Comparison of ENCODE assay signal across 1 cellular context in the genomic region with DNA sequence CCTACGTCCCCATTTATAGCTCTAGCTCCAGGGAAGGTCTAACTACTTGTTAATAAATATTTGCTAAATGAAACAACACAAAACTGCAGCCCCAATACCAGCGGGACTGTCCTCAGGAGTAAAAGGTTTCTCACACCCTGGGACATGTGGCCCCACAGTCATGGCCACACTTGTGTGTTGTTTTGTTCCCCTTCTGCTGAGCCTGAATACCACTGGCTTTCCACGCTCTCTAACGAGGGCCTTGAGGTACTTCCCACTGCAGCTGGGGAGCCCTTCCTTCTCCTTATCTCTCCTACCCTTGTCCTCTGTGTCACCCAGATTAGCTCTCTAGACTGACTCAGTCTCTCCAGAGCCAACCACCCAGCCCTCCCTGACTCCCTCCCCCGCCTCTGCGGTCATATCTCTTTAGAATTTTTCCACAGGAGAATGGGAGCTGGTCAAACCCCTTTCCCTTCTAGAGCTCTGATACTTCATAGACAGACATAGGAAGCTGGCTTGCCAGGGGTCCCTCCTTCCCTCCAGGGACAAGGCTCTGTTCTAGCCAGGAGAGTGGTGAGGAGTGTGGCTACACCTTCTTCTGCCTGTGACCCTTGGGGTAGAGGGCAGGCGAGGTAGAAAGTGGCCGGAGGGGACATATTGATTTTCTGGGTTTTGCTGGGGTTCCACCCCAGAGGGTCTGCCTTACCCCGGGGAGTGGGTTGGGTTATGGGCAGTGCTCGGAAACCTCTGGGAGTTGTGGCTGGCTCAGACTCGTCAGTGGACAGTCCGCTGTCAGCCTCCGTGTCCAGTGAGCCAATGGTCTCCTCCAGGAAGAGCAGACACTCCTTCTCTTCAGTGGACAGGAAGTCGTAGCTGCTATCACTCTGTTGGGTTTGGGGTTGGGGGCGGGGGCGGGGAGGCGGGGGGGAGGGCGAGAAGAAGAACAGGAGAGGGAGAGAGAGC.
TF ChIP-seq lines count a peak whose summit lies in the region.

No MANE protein-coding gene starts in this region.

TF ChIP-seq in K562, 482 proteins besides CTCF, POLR2A, EP300 and RAD21 (continued from another document and continues in another):
- TF ChIP-seq ZFP1 (CRISPR knock-in tag; IDR thresholded peaks at IDR 0.05) (peak; percentile 92), E2F8 (IDR thresholded peaks at IDR 0.05; ENCODE audit: low read depth, partially characterized antibody) (peak; percentile 61), ELF4 (CRISPR knock-in tag; IDR thresholded peaks at IDR 0.05) (peak; percentile 100), SP2 (IDR thresholded peaks at IDR 0.05; ENCODE audit: extremely low read depth, low read depth, low read length, poor library complexity, severe bottlenecking) (no peak), KDM2B (CRISPR knock-in tag; IDR thresholded peaks at IDR 0.05) (peak; percentile 98), PTTG1 (tag; IDR thresholded peaks at IDR 0.05; ENCODE audit: low read depth) (peak; percentile 94), L3MBTL2 (IDR thresholded peaks at IDR 0.05) (peak; percentile 99), ILK (tag; IDR thresholded peaks at IDR 0.05; ENCODE audit: borderline replicate concordance, low read depth) (peak; percentile 73; the same call in 1 of the 2 replicates), ZBTB9 (CRISPR knock-in tag; IDR thresholded peaks at IDR 0.05) (peak; percentile 99), NR2C2 (CRISPR knock-in tag; IDR thresholded peaks at IDR 0.05) (no peak), NR2C2 (tag; IDR thresholded peaks at IDR 0.05) (peak; percentile 86), ETV6 (IDR thresholded peaks at IDR 0.05; ENCODE audit: borderline replicate concordance in 1 of 2, low read depth in 2 of 2, low read length in 1 of 2) (peak in 1 of 2 experiments; percentile 17; a peak in 1 of 4 replicates), ETV6 (CRISPR knock-in tag; IDR thresholded peaks at IDR 0.05; ENCODE audit: borderline replicate concordance) (no peak), CBFB (CRISPR knock-in tag; IDR thresholded peaks at IDR 0.05) (peak; percentile 97), KLF10 (CRISPR knock-in tag; IDR thresholded peaks at IDR 0.05) (no peak; the same call in 1 of the 2 replicates), ZNF696 (CRISPR knock-in tag; conservative IDR thresholded peaks at IDR 0.05) (no peak; the same call in none of the 2 replicates), ZNF511 (CRISPR knock-in tag; IDR thresholded peaks at IDR 0.05) (peak; percentile 67), ZNF197 (CRISPR knock-in tag; IDR thresholded peaks at IDR 0.05; ENCODE audit: low read depth) (peak; percentile 99), RFX7 (CRISPR knock-in tag; IDR thresholded peaks at IDR 0.05) (peak; percentile 93), NFATC3 (IDR thresholded peaks at IDR 0.05) (peak; percentile 100), HMGN3 (IDR thresholded peaks at IDR 0.05; ENCODE audit: borderline replicate concordance, extremely low read depth, insufficient read length, low read depth, low read length) (peak; percentile 95), CHD2 (IDR thresholded peaks at IDR 0.05; ENCODE audit: low read depth, low read length) (peak; percentile 34), ERF (CRISPR knock-in tag; IDR thresholded peaks at IDR 0.05) (peak; percentile 98), HDGF (IDR thresholded peaks at IDR 0.05) (no peak; the same call in none of the 2 replicates), ADNP (tag; IDR thresholded peaks at IDR 0.05) (peak; percentile 90), MLX (CRISPR knock-in tag; conservative IDR thresholded peaks at IDR 0.05) (peak in 1 of 2 experiments; percentile 82; a peak in 1 of 4 replicates), ZNF212 (CRISPR knock-in tag; IDR thresholded peaks at IDR 0.05) (peak; percentile 86; the same call in 1 of the 2 replicates), CBX2 (IDR thresholded peaks at IDR 0.05; ENCODE audit: insufficient read depth, low read length, poor library complexity, severe bottlenecking) (no peak), ZNF655 (CRISPR knock-in tag; IDR thresholded peaks at IDR 0.05) (peak; percentile 82; the same call in 1 of the 2 replicates), ATF4 (CRISPR knock-in tag; IDR thresholded peaks at IDR 0.05) (peak; percentile 97), TAL1 (IDR thresholded peaks at IDR 0.05) (peak; percentile 100), ZNF507 (tag; conservative IDR thresholded peaks at IDR 0.05) (no peak), DDX20 (tag; IDR thresholded peaks at IDR 0.05; ENCODE audit: low read depth) (peak; percentile 96), PTRF (tag; IDR thresholded peaks at IDR 0.05) (peak; percentile 94), RBBP5 (IDR thresholded peaks at IDR 0.05; ENCODE audit: borderline replicate concordance, insufficient read depth, low read length, poor library complexity, severe bottlenecking) (peak; percentile 82), YBX1 (IDR thresholded peaks at IDR 0.05) (0 out of 2 replicates have a peak, but pooled peaks have one; percentile 72), TAF1 (IDR thresholded peaks at IDR 0.05; ENCODE audit: control insufficient read depth, extremely low read depth, insufficient read depth, low read length, severe bottlenecking) (peak; percentile 56), GTF2E2 (tag; IDR thresholded peaks at IDR 0.05) (peak; percentile 94; the same call in 1 of the 2 replicates), MCM3 (IDR thresholded peaks at IDR 0.05) (no peak)
- TF ChIP-seq, protein P1, sequence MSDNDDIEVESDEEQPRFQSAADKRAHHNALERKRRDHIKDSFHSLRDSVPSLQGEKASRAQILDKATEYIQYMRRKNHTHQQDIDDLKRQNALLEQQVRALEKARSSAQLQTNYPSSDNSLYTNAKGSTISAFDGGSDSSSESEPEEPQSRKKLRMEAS (CRISPR knock-in tag; IDR thresholded peaks at IDR 0.05), result peak; percentile 95
- TF ChIP-seq, protein P2, sequence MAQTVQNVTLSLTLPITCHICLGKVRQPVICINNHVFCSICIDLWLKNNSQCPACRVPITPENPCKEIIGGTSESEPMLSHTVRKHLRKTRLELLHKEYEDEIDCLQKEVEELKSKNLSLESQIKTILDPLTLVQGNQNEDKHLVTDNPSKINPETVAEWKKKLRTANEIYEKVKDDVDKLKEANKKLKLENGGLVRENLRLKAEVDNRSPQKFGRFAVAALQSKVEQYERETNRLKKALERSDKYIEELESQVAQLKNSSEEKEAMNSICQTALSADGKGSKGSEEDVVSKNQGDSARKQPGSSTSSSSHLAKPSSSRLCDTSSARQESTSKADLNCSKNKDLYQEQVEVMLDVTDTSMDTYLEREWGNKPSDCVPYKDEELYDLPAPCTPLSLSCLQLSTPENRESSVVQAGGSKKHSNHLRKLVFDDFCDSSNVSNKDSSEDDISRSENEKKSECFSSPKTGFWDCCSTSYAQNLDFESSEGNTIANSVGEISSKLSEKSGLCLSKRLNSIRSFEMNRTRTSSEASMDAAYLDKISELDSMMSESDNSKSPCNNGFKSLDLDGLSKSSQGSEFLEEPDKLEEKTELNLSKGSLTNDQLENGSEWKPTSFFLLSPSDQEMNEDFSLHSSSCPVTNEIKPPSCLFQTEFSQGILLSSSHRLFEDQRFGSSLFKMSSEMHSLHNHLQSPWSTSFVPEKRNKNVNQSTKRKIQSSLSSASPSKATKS (CRISPR knock-in tag; IDR thresholded peaks at IDR 0.05), result peak; percentile 92
- TF ChIP-seq, protein P3, sequence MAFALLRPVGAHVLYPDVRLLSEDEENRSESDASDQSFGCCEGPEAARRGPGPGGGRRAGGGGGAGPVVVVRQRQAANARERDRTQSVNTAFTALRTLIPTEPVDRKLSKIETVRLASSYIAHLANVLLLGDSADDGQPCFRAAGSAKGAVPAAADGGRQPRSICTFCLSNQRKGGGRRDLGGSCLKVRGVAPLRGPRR (CRISPR knock-in tag; IDR thresholded peaks at IDR 0.05), result peak; percentile 99
- TF ChIP-seq, protein P4, sequence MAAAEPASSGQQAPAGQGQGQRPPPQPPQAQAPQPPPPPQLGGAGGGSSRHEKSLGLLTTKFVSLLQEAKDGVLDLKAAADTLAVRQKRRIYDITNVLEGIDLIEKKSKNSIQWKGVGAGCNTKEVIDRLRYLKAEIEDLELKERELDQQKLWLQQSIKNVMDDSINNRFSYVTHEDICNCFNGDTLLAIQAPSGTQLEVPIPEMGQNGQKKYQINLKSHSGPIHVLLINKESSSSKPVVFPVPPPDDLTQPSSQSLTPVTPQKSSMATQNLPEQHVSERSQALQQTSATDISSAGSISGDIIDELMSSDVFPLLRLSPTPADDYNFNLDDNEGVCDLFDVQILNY (CRISPR knock-in tag; IDR thresholded peaks at IDR 0.05), result peak; percentile 71
- TF ChIP-seq, protein P5, sequence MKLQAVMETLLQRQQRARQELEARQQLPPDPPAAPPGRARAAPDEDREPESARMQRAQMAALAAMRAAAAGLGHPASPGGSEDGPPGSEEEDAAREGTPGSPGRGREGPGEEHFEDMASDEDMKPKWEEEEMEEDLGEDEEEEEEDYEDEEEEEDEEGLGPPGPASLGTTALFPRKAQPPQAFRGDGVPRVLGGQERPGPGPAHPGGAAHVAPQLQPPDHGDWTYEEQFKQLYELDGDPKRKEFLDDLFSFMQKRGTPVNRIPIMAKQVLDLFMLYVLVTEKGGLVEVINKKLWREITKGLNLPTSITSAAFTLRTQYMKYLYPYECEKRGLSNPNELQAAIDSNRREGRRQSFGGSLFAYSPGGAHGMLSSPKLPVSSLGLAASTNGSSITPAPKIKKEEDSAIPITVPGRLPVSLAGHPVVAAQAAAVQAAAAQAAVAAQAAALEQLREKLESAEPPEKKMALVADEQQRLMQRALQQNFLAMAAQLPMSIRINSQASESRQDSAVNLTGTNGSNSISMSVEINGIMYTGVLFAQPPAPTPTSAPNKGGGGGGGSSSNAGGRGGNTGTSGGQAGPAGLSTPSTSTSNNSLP (IDR thresholded peaks at IDR 0.05; ENCODE audit: borderline replicate concordance, low read depth, low read length), result no peak
- TF ChIP-seq, protein P6, sequence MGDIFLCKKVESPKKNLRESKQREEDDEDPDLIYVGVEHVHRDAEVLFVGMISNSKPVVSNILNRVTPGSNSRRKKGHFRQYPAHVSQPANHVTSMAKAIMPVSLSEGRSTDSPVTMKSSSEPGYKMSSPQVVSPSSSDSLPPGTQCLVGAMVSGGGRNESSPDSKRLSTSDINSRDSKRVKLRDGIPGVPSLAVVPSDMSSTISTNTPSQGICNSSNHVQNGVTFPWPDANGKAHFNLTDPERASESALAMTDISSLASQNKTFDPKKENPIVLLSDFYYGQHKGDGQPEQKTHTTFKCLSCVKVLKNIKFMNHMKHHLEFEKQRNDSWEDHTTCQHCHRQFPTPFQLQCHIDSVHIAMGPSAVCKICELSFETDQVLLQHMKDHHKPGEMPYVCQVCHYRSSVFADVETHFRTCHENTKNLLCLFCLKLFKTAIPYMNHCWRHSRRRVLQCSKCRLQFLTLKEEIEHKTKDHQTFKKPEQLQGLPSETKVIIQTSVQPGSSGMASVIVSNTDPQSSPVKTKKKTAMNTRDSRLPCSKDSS (IDR thresholded peaks at IDR 0.05; ENCODE audit: low read depth, partially characterized antibody), result no peak
